Comparison of ENCODE assay signal across 19 cellular contexts in genomic region chr12:59689776-59690175, GRCh38.
"Had no signal": no experiment of that assay in that cellular context is flagged by ENCODE, and none has a peak within 500 bp of the region (broad histone marks: within the 10 kb centered on the region; RNA-seq: fewer than 3 reads in every experiment).

No MANE protein-coding gene starts in this region.

- H3K4me3 ChIP-seq: cardiac muscle cell, lung, right atrium auricular region, suprapubic skin had no signal

- ATAC-seq: foreskin keratinocyte, left cardiac atrium had no signal

- H3K36me3 ChIP-seq: cardiac muscle cell, right atrium auricular region, suprapubic skin had no signal

- H3K27me3 Mint-ChIP-seq: activated B cell treated with CpG ODN at 0.5 μM for 24 hours; activated CD4-positive, alpha-beta T cell treated with anti-CD3 and anti-CD28 coated beads, Interleukin-2, amount 10 ng/mL, durations not matched to agents 7 days and 5 days; activated naive CD8-positive, alpha-beta T cell treated with anti-CD3 and anti-CD28 coated beads, Interleukin-2, amount 10 ng/mL, durations not matched to agents 7 days and 5 days had no signal

- H3K4me3 Mint-ChIP-seq: activated B cell treated with CpG ODN at 0.5 μM for 24 hours; activated CD4-positive, alpha-beta T cell treated with anti-CD3 and anti-CD28 coated beads, Interleukin-2, amount 10 ng/mL, durations not matched to agents 7 days and 5 days; activated naive CD8-positive, alpha-beta T cell treated with anti-CD3 and anti-CD28 coated beads, Interleukin-2, amount 10 ng/mL, durations not matched to agents 7 days and 5 days; immature natural killer cell; nephron; T-helper 2 cell treated with Interferon-gamma antibody and Interleukin-4, amounts not matched to agents 5 μg/mL and 100 μg/mL, for 36 hours had no signal

- H3K27ac ChIP-seq: foreskin keratinocyte, right atrium auricular region, suprapubic skin had no signal

- H3K27me3 ChIP-seq: cardiac muscle cell, foreskin keratinocyte, right atrium auricular region, suprapubic skin had no signal

- DNase-seq: activated B cell treated with CpG ODN at 0.5 μM for 24 hours; activated CD4-positive, alpha-beta T cell treated with anti-CD3 and anti-CD28 coated beads, Interleukin-2, amount 10 ng/mL, durations not matched to agents 7 days and 5 days; activated CD8-positive, alpha-beta memory T cell treated with anti-CD3 and anti-CD28 coated beads, Interleukin-2, amount 50 U/mL, for 48 hours; activated naive CD8-positive, alpha-beta T cell treated with anti-CD3 and anti-CD28 coated beads, Interleukin-2, amount 10 ng/mL, durations not matched to agents 7 days and 5 days; foreskin keratinocyte; immature natural killer cell; left cardiac atrium; nucleus accumbens; posterior cingulate gyrus; small intestine; stimulated activated CD4-positive, alpha-beta T cell treated with anti-CD3 and anti-CD28 coated beads, Interleukin-4, amount 100 ng/mL, for 4 hours; stimulated activated CD8-positive, alpha-beta memory T cell treated with anti-CD3 and anti-CD28 coated beads, Interleukin-4, amount 100 ng/mL, for 48 hours; stimulated activated naive CD4-positive, alpha-beta T cell treated with Interleukin-2 at 50 U/mL for 16 hours had no signal

- H3K4me1 ChIP-seq: foreskin keratinocyte, right atrium auricular region, suprapubic skin had no signal

- H3K9me3 Mint-ChIP-seq: activated CD4-positive, alpha-beta T cell treated with anti-CD3 and anti-CD28 coated beads, Interleukin-2, amount 10 ng/mL, durations not matched to agents 7 days and 5 days; immature natural killer cell; nephron had no signal

- H3K4me1 Mint-ChIP-seq: activated B cell treated with CpG ODN at 0.5 μM for 24 hours; activated CD4-positive, alpha-beta T cell treated with anti-CD3 and anti-CD28 coated beads, Interleukin-2, amount 10 ng/mL, durations not matched to agents 7 days and 5 days; activated naive CD8-positive, alpha-beta T cell treated with anti-CD3 and anti-CD28 coated beads, Interleukin-2, amount 10 ng/mL, durations not matched to agents 7 days and 5 days; nephron had no signal

- H3K27ac Mint-ChIP-seq: activated B cell treated with CpG ODN at 0.5 μM for 24 hours; activated CD4-positive, alpha-beta T cell treated with anti-CD3 and anti-CD28 coated beads, Interleukin-2, amount 10 ng/mL, durations not matched to agents 7 days and 5 days; activated naive CD8-positive, alpha-beta T cell treated with anti-CD3 and anti-CD28 coated beads, Interleukin-2, amount 10 ng/mL, durations not matched to agents 7 days and 5 days; immature natural killer cell; nephron; T-helper 2 cell treated with Interferon-gamma antibody and Interleukin-4, amounts not matched to agents 5 μg/mL and 100 μg/mL, for 36 hours had no signal

- H3K9me3 ChIP-seq: suprapubic skin had no signal
